1 cellular context compared by ENCODE assay signal in genomic region chr3:111764645-111765091, GRCh38.
TF ChIP-seq lines count a peak whose summit lies in the region.

No MANE protein-coding gene starts in this region.

TF ChIP-seq in HepG2, 621 proteins besides CTCF, POLR2A, EP300 and RAD21 (continued from another document and continues in another):
- peak; percentile 58; the same call in 1 of the 2 replicates for TF ChIP-seq NFE2L2 (IDR thresholded peaks at IDR 0.05; ENCODE audit: low read length)
- peak; percentile 33; the same call in 1 of the 2 replicates for TF ChIP-seq FOXK1 (CRISPR knock-in tag; IDR thresholded peaks at IDR 0.05; ENCODE audit: borderline replicate concordance, low read depth)
- TF ChIP-seq TEAD2 (CRISPR knock-in tag; IDR thresholded peaks at IDR 0.05): no peak
- TF ChIP-seq JARID2 (CRISPR knock-in tag; IDR thresholded peaks at IDR 0.05; ENCODE audit: insufficient replicate concordance): no peak
- TF ChIP-seq ZNF512B (CRISPR knock-in tag; IDR thresholded peaks at IDR 0.05; ENCODE audit: borderline replicate concordance): no peak
- TF ChIP-seq, protein P1, sequence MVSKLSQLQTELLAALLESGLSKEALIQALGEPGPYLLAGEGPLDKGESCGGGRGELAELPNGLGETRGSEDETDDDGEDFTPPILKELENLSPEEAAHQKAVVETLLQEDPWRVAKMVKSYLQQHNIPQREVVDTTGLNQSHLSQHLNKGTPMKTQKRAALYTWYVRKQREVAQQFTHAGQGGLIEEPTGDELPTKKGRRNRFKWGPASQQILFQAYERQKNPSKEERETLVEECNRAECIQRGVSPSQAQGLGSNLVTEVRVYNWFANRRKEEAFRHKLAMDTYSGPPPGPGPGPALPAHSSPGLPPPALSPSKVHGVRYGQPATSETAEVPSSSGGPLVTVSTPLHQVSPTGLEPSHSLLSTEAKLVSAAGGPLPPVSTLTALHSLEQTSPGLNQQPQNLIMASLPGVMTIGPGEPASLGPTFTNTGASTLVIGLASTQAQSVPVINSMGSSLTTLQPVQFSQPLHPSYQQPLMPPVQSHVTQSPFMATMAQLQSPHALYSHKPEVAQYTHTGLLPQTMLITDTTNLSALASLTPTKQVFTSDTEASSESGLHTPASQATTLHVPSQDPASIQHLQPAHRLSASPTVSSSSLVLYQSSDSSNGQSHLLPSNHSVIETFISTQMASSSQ (IDR thresholded peaks at IDR 0.05; ENCODE audit: low read depth): no peak
- TF ChIP-seq, protein P1 (CRISPR knock-in tag; IDR thresholded peaks at IDR 0.05; ENCODE audit: borderline replicate concordance): no peak
- TF ChIP-seq KDM1A (CRISPR knock-in tag; IDR thresholded peaks at IDR 0.05): peak; percentile 79
- 0 out of 2 replicates have a peak, but pooled peaks have one; percentile 25 for TF ChIP-seq ZNF607 (CRISPR knock-in tag; IDR thresholded peaks at IDR 0.05; ENCODE audit: borderline replicate concordance)
- TF ChIP-seq PHF8 (CRISPR knock-in tag; IDR thresholded peaks at IDR 0.05): no peak
- TF ChIP-seq, protein P2, sequence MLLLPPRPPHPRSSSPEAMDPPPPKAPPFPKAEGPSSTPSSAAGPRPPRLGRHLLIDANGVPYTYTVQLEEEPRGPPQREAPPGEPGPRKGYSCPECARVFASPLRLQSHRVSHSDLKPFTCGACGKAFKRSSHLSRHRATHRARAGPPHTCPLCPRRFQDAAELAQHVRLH (CRISPR knock-in tag; IDR thresholded peaks at IDR 0.05; ENCODE audit: borderline replicate concordance, low read depth): no peak
- TF ChIP-seq SOX13 (IDR thresholded peaks at IDR 0.05): 0 out of 2 replicates have a peak, but pooled peaks have one; percentile 43
- peak in 1 of 2 experiments; percentile 83; a peak in 2 of 4 replicates for TF ChIP-seq SOX13 (CRISPR knock-in tag; conservative IDR thresholded peaks at IDR 0.05 in 1 of 2, IDR thresholded peaks at IDR 0.05 in 1 of 2)
- TF ChIP-seq SP140L (CRISPR knock-in tag; IDR thresholded peaks at IDR 0.05; ENCODE audit: borderline replicate concordance): no peak
- no peak for TF ChIP-seq ZNF598 (CRISPR knock-in tag; IDR thresholded peaks at IDR 0.05; ENCODE audit: borderline replicate concordance)
- TF ChIP-seq, protein P3, sequence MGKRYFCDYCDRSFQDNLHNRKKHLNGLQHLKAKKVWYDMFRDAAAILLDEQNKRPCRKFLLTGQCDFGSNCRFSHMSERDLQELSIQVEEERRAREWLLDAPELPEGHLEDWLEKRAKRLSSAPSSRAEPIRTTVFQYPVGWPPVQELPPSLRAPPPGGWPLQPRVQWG (CRISPR knock-in tag; IDR thresholded peaks at IDR 0.05; ENCODE audit: borderline replicate concordance, low read depth): no peak
- TF ChIP-seq ZSCAN20 (CRISPR knock-in tag; IDR thresholded peaks at IDR 0.05; ENCODE audit: borderline replicate concordance): no peak
- TF ChIP-seq ZNF430 (CRISPR knock-in tag; IDR thresholded peaks at IDR 0.05): no peak
- no peak for TF ChIP-seq THAP7 (CRISPR knock-in tag; IDR thresholded peaks at IDR 0.05)
- peak in 1 of 2 experiments; percentile 7; a peak in 1 of 4 replicates for TF ChIP-seq REST (IDR thresholded peaks at IDR 0.05; ENCODE audit: borderline replicate concordance in 1 of 2, low read depth in 1 of 2, low read length in 2 of 2)
- TF ChIP-seq SIN3B (IDR thresholded peaks at IDR 0.05; ENCODE audit: low read length): no peak
- no peak for TF ChIP-seq AGO2 (optimal IDR thresholded peaks at IDR 0.05; ENCODE audit: low read depth, low read length)
- no peak for TF ChIP-seq ARNT2 (CRISPR knock-in tag; IDR thresholded peaks at IDR 0.05; ENCODE audit: low read depth)
- no peak for TF ChIP-seq DPF2 (CRISPR knock-in tag; IDR thresholded peaks at IDR 0.05; ENCODE audit: borderline replicate concordance, low read depth)
- TF ChIP-seq HDAC1 (CRISPR knock-in tag; IDR thresholded peaks at IDR 0.05): 0 out of 2 replicates have a peak, but pooled peaks have one; percentile 39
- peak; percentile 4; the same call in 1 of the 2 replicates for TF ChIP-seq ATF7 (IDR thresholded peaks at IDR 0.05)
- TF ChIP-seq ATF7 (CRISPR knock-in tag; IDR thresholded peaks at IDR 0.05): no peak
- TF ChIP-seq SATB2 (CRISPR knock-in tag; IDR thresholded peaks at IDR 0.05): no peak
- no peak for TF ChIP-seq PTBP1 (IDR thresholded peaks at IDR 0.05; ENCODE audit: low read depth, low read length, poor library complexity, severe bottlenecking)
- TF ChIP-seq ZNF770 (CRISPR knock-in tag; IDR thresholded peaks at IDR 0.05): no peak
- peak; percentile 95 for TF ChIP-seq CEBPB (IDR thresholded peaks at IDR 0.05; ENCODE audit: borderline replicate concordance, low read depth, low read length)
- no peak for TF ChIP-seq YY1 (IDR thresholded peaks at IDR 0.05; ENCODE audit: insufficient read depth, insufficient replicate concordance, low read depth, low read length)
- no peak for TF ChIP-seq ZNF101 (CRISPR knock-in tag; IDR thresholded peaks at IDR 0.05; ENCODE audit: borderline replicate concordance, low read depth)
- TF ChIP-seq ZNF556 (CRISPR knock-in tag; IDR thresholded peaks at IDR 0.05; ENCODE audit: borderline replicate concordance): no peak
- TF ChIP-seq, protein P4, sequence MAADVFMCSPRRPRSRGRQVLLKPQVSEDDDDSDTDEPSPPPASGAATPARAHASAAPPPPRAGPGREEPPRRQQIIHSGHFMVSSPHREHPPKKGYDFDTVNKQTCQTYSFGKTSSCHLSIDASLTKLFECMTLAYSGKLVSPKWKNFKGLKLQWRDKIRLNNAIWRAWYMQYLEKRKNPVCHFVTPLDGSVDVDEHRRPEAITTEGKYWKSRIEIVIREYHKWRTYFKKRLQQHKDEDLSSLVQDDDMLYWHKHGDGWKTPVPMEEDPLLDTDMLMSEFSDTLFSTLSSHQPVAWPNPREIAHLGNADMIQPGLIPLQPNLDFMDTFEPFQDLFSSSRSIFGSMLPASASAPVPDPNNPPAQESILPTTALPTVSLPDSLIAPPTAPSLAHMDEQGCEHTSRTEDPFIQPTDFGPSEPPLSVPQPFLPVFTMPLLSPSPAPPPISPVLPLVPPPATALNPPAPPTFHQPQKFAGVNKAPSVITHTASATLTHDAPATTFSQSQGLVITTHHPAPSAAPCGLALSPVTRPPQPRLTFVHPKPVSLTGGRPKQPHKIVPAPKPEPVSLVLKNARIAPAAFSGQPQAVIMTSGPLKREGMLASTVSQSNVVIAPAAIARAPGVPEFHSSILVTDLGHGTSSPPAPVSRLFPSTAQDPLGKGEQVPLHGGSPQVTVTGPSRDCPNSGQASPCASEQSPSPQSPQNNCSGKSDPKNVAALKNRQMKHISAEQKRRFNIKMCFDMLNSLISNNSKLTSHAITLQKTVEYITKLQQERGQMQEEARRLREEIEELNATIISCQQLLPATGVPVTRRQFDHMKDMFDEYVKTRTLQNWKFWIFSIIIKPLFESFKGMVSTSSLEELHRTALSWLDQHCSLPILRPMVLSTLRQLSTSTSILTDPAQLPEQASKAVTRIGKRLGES (CRISPR knock-in tag; IDR thresholded peaks at IDR 0.05; ENCODE audit: borderline replicate concordance): no peak
- no peak for TF ChIP-seq ZNF782 (CRISPR knock-in tag; IDR thresholded peaks at IDR 0.05; ENCODE audit: borderline replicate concordance)
- no peak for TF ChIP-seq ZNF160 (CRISPR knock-in tag; IDR thresholded peaks at IDR 0.05)
- TF ChIP-seq TBX2 (CRISPR knock-in tag; IDR thresholded peaks at IDR 0.05; ENCODE audit: borderline replicate concordance): no peak
- 0 out of 2 replicates have a peak, but pooled peaks have one; percentile 51 for TF ChIP-seq NCOA2 (CRISPR knock-in tag; IDR thresholded peaks at IDR 0.05)
- no peak for TF ChIP-seq BCL6 (CRISPR knock-in tag; IDR thresholded peaks at IDR 0.05)
- no peak for TF ChIP-seq SPEN (CRISPR knock-in tag; IDR thresholded peaks at IDR 0.05; ENCODE audit: low read depth)
- no peak for TF ChIP-seq ZNF891 (CRISPR knock-in tag; IDR thresholded peaks at IDR 0.05)
- TF ChIP-seq CREB3 (CRISPR knock-in tag; IDR thresholded peaks at IDR 0.05): no peak
- TF ChIP-seq MTF2 (CRISPR knock-in tag; IDR thresholded peaks at IDR 0.05; ENCODE audit: borderline replicate concordance): no peak
- TF ChIP-seq YEATS2 (CRISPR knock-in tag; IDR thresholded peaks at IDR 0.05; ENCODE audit: borderline replicate concordance): 0 out of 2 replicates have a peak, but pooled peaks have one; percentile 30
